Comparison of ENCODE assay signal across 8 cellular contexts in the genomic region with DNA sequence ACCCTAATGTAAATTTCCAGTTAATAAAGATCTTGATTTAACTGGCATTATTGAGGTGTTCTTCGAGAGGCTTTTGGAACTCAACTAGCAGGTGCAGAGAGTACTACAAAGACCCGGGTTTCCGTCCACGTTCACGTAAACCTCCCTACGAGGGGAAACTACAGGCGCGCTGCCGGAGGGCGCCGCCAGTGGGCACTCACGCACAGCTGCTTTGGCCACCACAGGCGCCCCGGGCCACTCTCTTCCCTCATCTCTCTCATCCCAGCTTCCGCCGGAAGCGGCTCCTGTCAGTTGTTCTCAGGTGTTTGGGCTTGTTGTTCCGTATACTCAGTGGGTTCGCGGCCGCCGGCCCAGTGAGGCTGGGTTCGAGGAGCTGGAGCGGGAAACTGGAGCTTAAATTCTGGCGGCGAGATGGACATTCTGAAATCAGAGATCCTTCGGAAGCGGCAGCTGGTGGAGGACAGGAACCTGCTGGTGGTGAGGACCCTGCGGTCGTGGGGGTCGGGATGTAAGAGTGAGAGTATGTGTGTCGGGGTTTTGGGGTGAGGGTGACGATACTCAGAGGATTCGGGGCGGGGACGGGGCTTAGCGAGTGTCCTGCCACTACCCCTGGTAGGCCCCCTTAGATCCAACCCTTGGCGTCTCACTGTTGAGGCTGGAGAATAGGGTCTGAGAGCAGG. TPM values are rescaled to one million over a fixed set of nuclear protein-coding genes. Genes with fewer than 3 reads are reported as not detected.
DNase-seq lines count a peak whose midpoint lies in the region; ATAC-seq and TF ChIP-seq lines count a peak whose summit lies in the region.

A gene with protein sequence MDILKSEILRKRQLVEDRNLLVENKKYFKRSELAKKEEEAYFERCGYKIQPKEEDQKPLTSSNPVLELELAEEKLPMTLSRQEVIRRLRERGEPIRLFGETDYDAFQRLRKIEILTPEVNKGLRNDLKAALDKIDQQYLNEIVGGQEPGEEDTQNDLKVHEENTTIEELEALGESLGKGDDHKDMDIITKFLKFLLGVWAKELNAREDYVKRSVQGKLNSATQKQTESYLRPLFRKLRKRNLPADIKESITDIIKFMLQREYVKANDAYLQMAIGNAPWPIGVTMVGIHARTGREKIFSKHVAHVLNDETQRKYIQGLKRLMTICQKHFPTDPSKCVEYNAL (plus strand): TSS at position 290 of the 680 bp plus-strand sequence. CDS start 122 bp downstream, at position 412.

- H3K4me1 ChIP-seq in testis: peaks cover 10% of the 10 kb centered on the region

- H3K36me3 ChIP-seq in testis (ENCODE audit: low read depth, missing control alignments): no peaks in the 10 kb centered on the region

- H3K9me3 ChIP-seq in testis: no peaks in the 10 kb centered on the region

- ATAC-seq in HG02642 (IDR thresholded peaks at IDR 0.05; ENCODE audit: poor library complexity, unreplicated experiment) (peak; percentile 100), omental fat pad (ENCODE audit: low FRiP score) (peak; percentile 100)

- peak; percentile 98 for TF ChIP-seq CTCF in GM12865 (IDR thresholded peaks at IDR 0.05; ENCODE audit: insufficient read depth, low read depth, low read length, missing control alignments)
- TF ChIP-seq CTCF in omental fat pad (IDR thresholded peaks at IDR 0.05): peak in 2 of 3 donors; percentile 51 to 85
- peak; percentile 90 to 94 (median 90) for TF ChIP-seq CTCF in testis (IDR thresholded peaks at IDR 0.05)

- H3K9me3 Mint-ChIP-seq in activated naive CD8-positive, alpha-beta T cell (ENCODE audit: low read depth): no peaks in the 10 kb centered on the region

- H3K4me1 Mint-ChIP-seq in activated naive CD8-positive, alpha-beta T cell (ENCODE audit: low read depth): peaks cover 37% of the 10 kb centered on the region

- H3K27me3 ChIP-seq in testis: no peaks in the 10 kb centered on the region

- H3K4me3 ChIP-seq in GM12865 (ENCODE audit: low read depth, low read length): peak within 1 kb of the TSS; percentile 98
- H3K4me3 ChIP-seq in testis: peak within 1 kb of the TSS; percentile 73 to 90

- peak within 1 kb of the TSS; percentile 97 for H3K27ac Mint-ChIP-seq in activated naive CD8-positive, alpha-beta T cell

- H3K4me3 Mint-ChIP-seq in activated naive CD8-positive, alpha-beta T cell: peak within 1 kb of the TSS; percentile 100

- 1% methylated on average over 11 to 38 of the region's 38 CpGs for WGBS in testis, 2 donors

- peaks cover 11% of the 10 kb centered on the region for H3K27me3 Mint-ChIP-seq in activated naive CD8-positive, alpha-beta T cell

- no peak for TF ChIP-seq POLR2A in testis (IDR thresholded peaks at IDR 0.05)

- H3K27ac ChIP-seq in testis: no peak within 1 kb of the TSS

- DNase-seq in GM12865 (ENCODE audit: low read depth) (peak; percentile 96), NCI-H1105 (lab: John Stamatoyannopoulos, UW) (peak; percentile 71), SKM-1 treated with dmso at 0.1 percent for 144 hours (lab: John Stamatoyannopoulos, UW; ENCODE audit: unreplicated experiment) (peak; percentile 79), glomerular visceral epithelial cell (ENCODE audit: extremely low spot score) (peak; percentile 94), omental fat pad (ENCODE audit: low spot score) (peak; percentile 91), testis (peak; percentile 97)

- intact Hi-C loops in testis (cut with DNase I; ENCODE audit: low total_unique reads): no loop called here

- H3K36me3 Mint-ChIP-seq in activated naive CD8-positive, alpha-beta T cell: peaks cover under 1% of the 10 kb centered on the region

RNA-seq across cellular contexts. Expression of the gene that starts here (rescaled TPM):
- total RNA-seq in omental fat pad (10 to 100 TPM; 21.2 to 32.9 (median 25.3) TPM), testis (10 to 100 TPM; 26.9 to 30.6 TPM)
- polyA plus RNA-seq in testis (ENCODE audit: insufficient read depth, low read depth, low replicate concordance): 20.6 TPM
